37 cellular contexts compared by ENCODE assay signal in genomic region chr5:148104226-148104625, GRCh38. TPM values are rescaled to one million over a fixed set of nuclear protein-coding genes. Genes with fewer than 3 reads are reported as not detected.
"Had no signal": no experiment of that assay in that cellular context is flagged by ENCODE, and none has a peak within 500 bp of the region (broad histone marks: within the 10 kb centered on the region; RNA-seq: fewer than 3 reads in every experiment).

No MANE protein-coding gene starts in this region.

- H3K27ac ChIP-seq: ascending aorta, cardiac muscle cell, WERI-Rb-1 had no signal

- H3K4me1 Mint-ChIP-seq: activated CD4-positive, alpha-beta memory T cell treated with anti-CD3 and anti-CD28 coated beads, Interleukin-2, amount 10 ng/mL, durations not matched to agents 7 days and 5 days; activated CD4-positive, alpha-beta T cell treated with anti-CD3 and anti-CD28 coated beads for 36 hours; activated CD4-positive, alpha-beta T cell treated with anti-CD3 and anti-CD28 coated beads, Interleukin-2, amount 10 ng/mL, durations not matched to agents 7 days and 5 days; activated CD8-positive, alpha-beta memory T cell treated with anti-CD3 and anti-CD28 coated beads, Interleukin-2, amount 10 ng/mL, durations not matched to agents 7 days and 5 days; activated naive CD4-positive, alpha-beta T cell treated with anti-CD3 and anti-CD28 coated beads, Interleukin-2, amount 10 ng/mL, durations not matched to agents 7 days and 5 days; activated naive CD4-positive, alpha-beta T cell treated with anti-CD3 and anti-CD28 coated beads, Interleukin-2, amount 50 U/mL, for 24 hours; activated naive CD8-positive, alpha-beta T cell treated with anti-CD3 and anti-CD28 coated beads, Interleukin-2, amount 10 ng/mL, durations not matched to agents 7 days and 5 days; activated naive CD8-positive, alpha-beta T cell treated with anti-CD3 and anti-CD28 coated beads, Interleukin-2, amount 50 U/mL, for 24 hours; central memory CD8-positive, alpha-beta T cell; WTC11 had no signal

- H3K4me3 ChIP-seq: ascending aorta, cardiac muscle cell had no signal

- H3K27me3 ChIP-seq: ascending aorta, cardiac muscle cell had no signal

- H3K36me3 ChIP-seq: ascending aorta, WERI-Rb-1 had no signal

- H3K9me3 ChIP-seq: ascending aorta had no signal

- H3K36me3 Mint-ChIP-seq: activated CD8-positive, alpha-beta memory T cell treated with anti-CD3 and anti-CD28 coated beads, Interleukin-2, amount 10 ng/mL, durations not matched to agents 7 days and 5 days; activated naive CD4-positive, alpha-beta T cell treated with anti-CD3 and anti-CD28 coated beads, Interleukin-2, amount 10 ng/mL, durations not matched to agents 7 days and 5 days; activated naive CD4-positive, alpha-beta T cell treated with anti-CD3 and anti-CD28 coated beads, Interleukin-2, amount 50 U/mL, for 24 hours; activated naive CD8-positive, alpha-beta T cell; activated naive CD8-positive, alpha-beta T cell treated with anti-CD3 and anti-CD28 coated beads, Interleukin-2, amount 10 ng/mL, durations not matched to agents 7 days and 5 days had no signal

- H3K27me3 Mint-ChIP-seq: activated CD4-positive, alpha-beta memory T cell treated with anti-CD3 and anti-CD28 coated beads, Interleukin-2, amount 10 ng/mL, durations not matched to agents 7 days and 5 days; activated CD4-positive, alpha-beta T cell treated with anti-CD3 and anti-CD28 coated beads, Interleukin-2, amount 10 ng/mL, durations not matched to agents 7 days and 5 days; activated CD8-positive, alpha-beta memory T cell treated with anti-CD3 and anti-CD28 coated beads, Interleukin-2, amount 10 ng/mL, durations not matched to agents 7 days and 5 days; activated naive CD4-positive, alpha-beta T cell treated with anti-CD3 and anti-CD28 coated beads, Interleukin-2, amount 10 ng/mL, durations not matched to agents 7 days and 5 days; activated naive CD8-positive, alpha-beta T cell treated with anti-CD3 and anti-CD28 coated beads, Interleukin-2, amount 10 ng/mL, durations not matched to agents 7 days and 5 days; activated naive CD8-positive, alpha-beta T cell treated with anti-CD3 and anti-CD28 coated beads, Interleukin-2, amount 50 U/mL, for 24 hours; activated T-cell treated with anti-CD3 and anti-CD28 coated beads, Interleukin-2, amount 50 U/mL, for 24 hours; brain had no signal

- H3K9me3 Mint-ChIP-seq: activated CD4-positive, alpha-beta memory T cell treated with anti-CD3 and anti-CD28 coated beads, Interleukin-2, amount 10 ng/mL, durations not matched to agents 7 days and 5 days; activated CD4-positive, alpha-beta T cell treated with anti-CD3 and anti-CD28 coated beads, Interleukin-2, amount 10 ng/mL, durations not matched to agents 7 days and 5 days; activated naive CD4-positive, alpha-beta T cell treated with anti-CD3 and anti-CD28 coated beads, Interleukin-2, amount 10 ng/mL, durations not matched to agents 7 days and 5 days; activated naive CD4-positive, alpha-beta T cell treated with anti-CD3 and anti-CD28 coated beads, Interleukin-2, amount 50 U/mL, for 24 hours; activated naive CD8-positive, alpha-beta T cell treated with anti-CD3 and anti-CD28 coated beads, Interleukin-2, amount 10 ng/mL, durations not matched to agents 7 days and 5 days; activated T-cell treated with anti-CD3 and anti-CD28 coated beads, Interleukin-2, amount 50 U/mL, for 24 hours; activated T-helper 2 cell treated with anti-CD3 and anti-CD28 coated beads, Interferon-gamma antibody, Interleukin-2, Interleukin-4, amounts not matched to agents 10 μg/mL and 5 μg/mL and 100 μg/mL, durations not matched to agents 14 hours and 24 hours and 36 hours; brain; central memory CD8-positive, alpha-beta T cell; T-helper 1 cell treated with Interleukin-12 subunit alpha and Interleukin-12 subunit beta and Interleukin-4 antibody, amounts not matched to agents 30 μg/mL and 1 μg/mL, for 36 hours; T-helper 2 cell treated with Interferon-gamma antibody and Interleukin-4, amounts not matched to agents 5 μg/mL and 100 μg/mL, for 36 hours; WTC11 had no signal

- DNase-seq: activated CD4-positive, alpha-beta memory T cell treated with anti-CD3 and anti-CD28 coated beads, Interleukin-2, amount 10 ng/mL, durations not matched to agents 7 days and 5 days; activated CD4-positive, alpha-beta T cell treated with anti-CD3 and anti-CD28 coated beads for 1 hour; activated CD4-positive, alpha-beta T cell treated with anti-CD3 and anti-CD28 coated beads for 36 hours; activated CD4-positive, alpha-beta T cell treated with anti-CD3 and anti-CD28 coated beads for 48 hours; activated CD4-positive, alpha-beta T cell treated with anti-CD3 and anti-CD28 coated beads, Interleukin-2, amount 10 ng/mL, durations not matched to agents 7 days and 5 days; activated CD4-positive, alpha-beta T cell treated with anti-CD3 and anti-CD28 coated beads, Interleukin-2, amount 50 U/mL, for 48 hours; activated CD4-positive, CD25-positive, alpha-beta regulatory T cell; activated CD8-positive, alpha-beta memory T cell treated with anti-CD3 and anti-CD28 coated beads for 24 hours; activated CD8-positive, alpha-beta memory T cell treated with anti-CD3 and anti-CD28 coated beads, Interleukin-2, amount 10 ng/mL, durations not matched to agents 7 days and 5 days; activated CD8-positive, alpha-beta memory T cell treated with anti-CD3 and anti-CD28 coated beads, Interleukin-2, amount 50 U/mL, for 48 hours; activated CD8-positive, alpha-beta T cell treated with anti-CD3 and anti-CD28 coated beads, Interleukin-2, amount 10 ng/mL, durations not matched to agents 7 days and 5 days; activated effector memory CD4-positive, alpha-beta T cell treated with Interleukin-2 at 50 U/mL for 16 hours; activated gamma-delta T cell; activated naive CD4-positive, alpha-beta T cell treated with anti-CD3 and anti-CD28 coated beads, Interleukin-2, amount 10 ng/mL, durations not matched to agents 7 days and 5 days; activated naive CD4-positive, alpha-beta T cell treated with Interleukin-2 at 50 U/mL for 16 hours; activated naive CD8-positive, alpha-beta T cell treated with anti-CD3 and anti-CD28 coated beads, Interleukin-2, amount 10 ng/mL, durations not matched to agents 7 days and 5 days; activated naive CD8-positive, alpha-beta T cell treated with anti-CD3 and anti-CD28 coated beads, Interleukin-2, amount 50 U/mL, for 24 hours; activated T-cell treated with anti-CD3 and anti-CD28 coated beads, Interleukin-2, amount 50 U/mL, for 24 hours; activated T-cell treated with anti-CD3 and anti-CD28 coated beads, Interleukin-2, amount 50 U/mL, for 48 hours; amygdala; anterior cingulate cortex; caudate nucleus; cerebellar nuclear complex; T-helper 2 cell; T-helper 9 cell; WERI-Rb-1 had no signal

- H3K4me3 Mint-ChIP-seq: activated CD4-positive, alpha-beta memory T cell treated with anti-CD3 and anti-CD28 coated beads, Interleukin-2, amount 10 ng/mL, durations not matched to agents 7 days and 5 days; activated CD4-positive, alpha-beta T cell treated with anti-CD3 and anti-CD28 coated beads for 36 hours; activated CD4-positive, alpha-beta T cell treated with anti-CD3 and anti-CD28 coated beads, Interleukin-2, amount 10 ng/mL, durations not matched to agents 7 days and 5 days; activated CD8-positive, alpha-beta memory T cell treated with anti-CD3 and anti-CD28 coated beads, Interleukin-2, amount 10 ng/mL, durations not matched to agents 7 days and 5 days; activated CD8-positive, alpha-beta T cell treated with anti-CD3 and anti-CD28 coated beads, Interleukin-2, amount 10 ng/mL, durations not matched to agents 7 days and 5 days; activated naive CD4-positive, alpha-beta T cell treated with anti-CD3 and anti-CD28 coated beads, Interleukin-2, amount 10 ng/mL, durations not matched to agents 7 days and 5 days; activated naive CD4-positive, alpha-beta T cell treated with anti-CD3 and anti-CD28 coated beads, Interleukin-2, amount 50 U/mL, for 24 hours; activated naive CD8-positive, alpha-beta T cell; activated naive CD8-positive, alpha-beta T cell treated with anti-CD3 and anti-CD28 coated beads, Interleukin-2, amount 10 ng/mL, durations not matched to agents 7 days and 5 days; activated naive CD8-positive, alpha-beta T cell treated with anti-CD3 and anti-CD28 coated beads, Interleukin-2, amount 50 U/mL, for 24 hours; activated T-cell treated with anti-CD3 and anti-CD28 coated beads, Interleukin-2, amount 50 U/mL, for 24 hours; brain; central memory CD8-positive, alpha-beta T cell; T-helper 1 cell treated with Interleukin-12 subunit alpha and Interleukin-12 subunit beta and Interleukin-4 antibody, amounts not matched to agents 30 μg/mL and 1 μg/mL, for 36 hours; T-helper 2 cell treated with Interferon-gamma antibody and Interleukin-4, amounts not matched to agents 5 μg/mL and 100 μg/mL, for 36 hours; WTC11 had no signal

- H3K4me1 ChIP-seq: ascending aorta had no signal

- H3K27ac Mint-ChIP-seq: activated CD4-positive, alpha-beta memory T cell treated with anti-CD3 and anti-CD28 coated beads, Interleukin-2, amount 10 ng/mL, durations not matched to agents 7 days and 5 days; activated CD4-positive, alpha-beta T cell treated with anti-CD3 and anti-CD28 coated beads for 36 hours; activated CD4-positive, alpha-beta T cell treated with anti-CD3 and anti-CD28 coated beads, Interleukin-2, amount 10 ng/mL, durations not matched to agents 7 days and 5 days; activated CD8-positive, alpha-beta memory T cell treated with anti-CD3 and anti-CD28 coated beads, Interleukin-2, amount 10 ng/mL, durations not matched to agents 7 days and 5 days; activated CD8-positive, alpha-beta T cell treated with anti-CD3 and anti-CD28 coated beads, Interleukin-2, amount 10 ng/mL, durations not matched to agents 7 days and 5 days; activated naive CD4-positive, alpha-beta T cell treated with anti-CD3 and anti-CD28 coated beads, Interleukin-2, amount 10 ng/mL, durations not matched to agents 7 days and 5 days; activated naive CD4-positive, alpha-beta T cell treated with anti-CD3 and anti-CD28 coated beads, Interleukin-2, amount 50 U/mL, for 24 hours; activated naive CD8-positive, alpha-beta T cell; activated naive CD8-positive, alpha-beta T cell treated with anti-CD3 and anti-CD28 coated beads, Interleukin-2, amount 10 ng/mL, durations not matched to agents 7 days and 5 days; activated naive CD8-positive, alpha-beta T cell treated with anti-CD3 and anti-CD28 coated beads, Interleukin-2, amount 50 U/mL, for 24 hours; activated T-cell treated with anti-CD3 and anti-CD28 coated beads, Interleukin-2, amount 50 U/mL, for 24 hours; activated T-helper 2 cell treated with anti-CD3 and anti-CD28 coated beads, Interferon-gamma antibody, Interleukin-2, Interleukin-4, amounts not matched to agents 10 μg/mL and 5 μg/mL and 100 μg/mL, durations not matched to agents 14 hours and 24 hours and 36 hours; brain; T-helper 1 cell treated with Interleukin-12 subunit alpha and Interleukin-12 subunit beta and Interleukin-4 antibody, amounts not matched to agents 30 μg/mL and 1 μg/mL, for 36 hours; T-helper 2 cell treated with Interferon-gamma antibody and Interleukin-4, amounts not matched to agents 5 μg/mL and 100 μg/mL, for 36 hours; WTC11 had no signal

- ATAC-seq: activated CD4-positive, alpha-beta T cell treated with anti-CD3 and anti-CD28 coated beads for 36 hours; activated CD4-positive, CD25-positive, alpha-beta regulatory T cell treated with anti-CD3 and anti-CD28 coated beads, Interleukin-2, amount 50 U/mL, for 24 hours; activated CD8-positive, alpha-beta memory T cell treated with anti-CD3 and anti-CD28 coated beads, Interleukin-2, amount 10 ng/mL, durations not matched to agents 7 days and 5 days; activated CD8-positive, alpha-beta T cell treated with anti-CD3 and anti-CD28 coated beads, Interleukin-2, amount 10 ng/mL, durations not matched to agents 7 days and 5 days; activated naive CD8-positive, alpha-beta T cell treated with anti-CD3 and anti-CD28 coated beads, Interleukin-2, amount 50 U/mL, for 24 hours; WTC11 had no signal

RNA-seq across cellular contexts. Expression of gene SPINK5, which starts 40.4 kb away (rescaled TPM):
- total RNA-seq: activated CD4-positive, alpha-beta memory T cell treated with anti-CD3 and anti-CD28 coated beads, Interleukin-2, amount 10 ng/mL, durations not matched to agents 7 days and 5 days; activated CD4-positive, alpha-beta T cell treated with anti-CD3 and anti-CD28 coated beads for 36 hours; activated CD4-positive, alpha-beta T cell treated with anti-CD3 and anti-CD28 coated beads, Interleukin-2, amount 10 ng/mL, durations not matched to agents 7 days and 5 days; activated CD8-positive, alpha-beta memory T cell treated with anti-CD3 and anti-CD28 coated beads, Interleukin-2, amount 10 ng/mL, durations not matched to agents 7 days and 5 days; activated CD8-positive, alpha-beta T cell treated with anti-CD3 and anti-CD28 coated beads, Interleukin-2, amount 10 ng/mL, durations not matched to agents 7 days and 5 days; activated naive CD8-positive, alpha-beta T cell treated with anti-CD3 and anti-CD28 coated beads, Interleukin-2, amount 10 ng/mL, durations not matched to agents 7 days and 5 days; activated T-helper 2 cell treated with anti-CD3 and anti-CD28 coated beads, Interferon-gamma antibody, Interleukin-2, Interleukin-4, amounts not matched to agents 10 μg/mL and 5 μg/mL and 100 μg/mL, durations not matched to agents 14 hours and 24 hours and 36 hours; ascending aorta had no signal
